15 cellular contexts compared by ENCODE assay signal in genomic region chr21:25171438-25171837, GRCh38.
DNase-seq lines count a peak whose midpoint lies in the region; ATAC-seq, FAIRE-seq and TF ChIP-seq lines count a peak whose summit lies in the region.
"Had no signal": no experiment of that assay in that cellular context is flagged by ENCODE, and none has a peak within 500 bp of the region (broad histone marks: within the 10 kb centered on the region; RNA-seq: fewer than 3 reads in every experiment).

No MANE protein-coding gene starts in this region.

- BruUV-seq in MCF 10A (replicated peaks; lab: Mats Ljungman, UMichigan), result no TSS peak

- peaks cover 10% of the 10 kb centered on the region for H3K9me3 Mint-ChIP-seq in MCF 10A (ENCODE audit: unreplicated experiment)
- peaks cover 18% of the 10 kb centered on the region for H3K9me3 Mint-ChIP-seq in astrocyte (ENCODE audit: unreplicated experiment)

- POLR2A ChIA-PET in MCF 10A (lab: Yijun Ruan, JAX), result no interaction called here

- CTCF ChIA-PET in MCF 10A (lab: Yijun Ruan, JAX), result no interaction called here

- peak overlapping the region; percentile 33 for H3K4me2 ChIP-seq in astrocyte (ENCODE audit: low read length)

- no peaks in the 10 kb centered on the region for H3K4me1 ChIP-seq in breast epithelium
- H3K4me1 ChIP-seq in astrocyte (ENCODE audit: insufficient read depth, low read length), result no peaks in the 10 kb centered on the region
- H3K4me1 ChIP-seq in vagina, result no peaks in the 10 kb centered on the region
- H3K4me1 ChIP-seq: foreskin keratinocyte, testis had no signal

- no peaks in the 10 kb centered on the region for H3K27me3 ChIP-seq in breast epithelium
- no peaks in the 10 kb centered on the region for H3K27me3 ChIP-seq in astrocyte (ENCODE audit: insufficient read depth, low read length)
- no peaks in the 10 kb centered on the region for H3K27me3 ChIP-seq in vagina
- H3K27me3 ChIP-seq: foreskin keratinocyte, testis had no signal

- H3K9ac ChIP-seq in astrocyte (ENCODE audit: low read length), result no peak overlapping the region

- FAIRE-seq in astrocyte (lab: Jason Lieb, UNC) (no peak), urothelium cell line (lab: Jason Lieb, UNC) (no peak)

- H3K9me3 ChIP-seq in breast epithelium (peaks cover 9 to 19% of the 10 kb centered on the region in 2 donors), astrocyte (ENCODE audit: insufficient read depth, low read depth, low read length) (peaks cover 5% of the 10 kb centered on the region), vagina (no peaks in the 10 kb centered on the region)
- H3K9me3 ChIP-seq: testis had no signal

- H3K36me3 ChIP-seq in breast epithelium (no peaks in the 10 kb centered on the region), astrocyte (ENCODE audit: insufficient read depth, low read length) (no peaks in the 10 kb centered on the region), vagina (no peaks in the 10 kb centered on the region)

- H3K36me3 Mint-ChIP-seq in MCF 10A (ENCODE audit: insufficient read depth, unreplicated experiment), result peaks cover 6% of the 10 kb centered on the region
- no peaks in the 10 kb centered on the region for H3K36me3 Mint-ChIP-seq in astrocyte (ENCODE audit: low read depth, unreplicated experiment)

- H4K20me1 ChIP-seq in astrocyte (ENCODE audit: insufficient read depth, low read length), result no peaks in the 10 kb centered on the region

- intact Hi-C loops in MCF 10A (cut with micrococcal nuclease) (no loop called here), breast epithelium (cut with DNase I; ENCODE audit: low total_unique reads) (loop anchor here (5.0 kb wide), 1 partner anchor 1614 kb away; no protein-coding TSS in a partner anchor), vagina (cut with DNase I) (no loop called here)

- H2AFZ ChIP-seq in astrocyte (ENCODE audit: low read depth, low read length), result no peak overlapping the region

- H3K27me3 Mint-ChIP-seq in MCF 10A (ENCODE audit: insufficient read depth, unreplicated experiment), result no peaks in the 10 kb centered on the region
- H3K27me3 Mint-ChIP-seq in astrocyte (ENCODE audit: low read depth, unreplicated experiment), result no peaks in the 10 kb centered on the region

- TF ChIP-seq POLR2A in breast epithelium (IDR thresholded peaks at IDR 0.05) (no peak), vagina (IDR thresholded peaks at IDR 0.05) (no peak)

- no peaks in the 10 kb centered on the region for H3K79me2 ChIP-seq in astrocyte (ENCODE audit: insufficient read depth, low read length)

- no peak overlapping the region for H3K4me3 ChIP-seq in breast epithelium
- no peak overlapping the region for H3K4me3 ChIP-seq in astrocyte (ENCODE audit: insufficient read depth, low read depth, low read length)
- no peak overlapping the region for H3K4me3 ChIP-seq in vagina
- H3K4me3 ChIP-seq: testis had no signal

- peak; percentile 84 for DNase-seq in MCF 10A (ENCODE audit: unreplicated experiment)
- DNase-seq in breast epithelium (ENCODE audit: low spot score in 2 of 2), result no peak
- DNase-seq in NOMO-1 treated with DMSO at 0.1 percent for 48 hours (lab: John Stamatoyannopoulos, UW; ENCODE audit: unreplicated experiment), result peak; percentile 95
- peak; percentile 77 for DNase-seq in astrocyte (ENCODE audit: low read depth)
- DNase-seq in urothelium cell line (ENCODE audit: low spot score), result peak; percentile 41
- no peak for DNase-seq in left lobe of liver (ENCODE audit: low spot score)
- DNase-seq in vagina (ENCODE audit: extremely low spot score in 2 of 2), result no peak
- DNase-seq: activated CD4-positive, alpha-beta T cell treated with anti-CD3 and anti-CD28 coated beads, Interleukin-2, amount 50 U/mL, for 4 hours; amygdala; dermis blood vessel endothelial cell; foreskin keratinocyte; midbrain; NCI-H2171; testis had no signal

- H3K27ac ChIP-seq in breast epithelium (no peak overlapping the region), astrocyte (ENCODE audit: low read depth, low read length) (no peak overlapping the region), vagina (no peak overlapping the region)
- H3K27ac ChIP-seq: foreskin keratinocyte, testis had no signal

- H3K4me3 Mint-ChIP-seq in MCF 10A (ENCODE audit: unreplicated experiment) (no peak overlapping the region), astrocyte (ENCODE audit: unreplicated experiment) (no peak overlapping the region)

- H3K27ac Mint-ChIP-seq in MCF 10A (ENCODE audit: low read depth, unreplicated experiment) (no peak overlapping the region), astrocyte (ENCODE audit: unreplicated experiment) (no peak overlapping the region)

- TF ChIP-seq CTCF in MCF 10A (IDR thresholded peaks at IDR 0.05; ENCODE audit: unreplicated experiment), result no peak
- TF ChIP-seq CTCF in breast epithelium (IDR thresholded peaks at IDR 0.05), result no peak
- no peak for TF ChIP-seq CTCF in astrocyte (IDR thresholded peaks at IDR 0.05; ENCODE audit: insufficient read depth, low read depth, low read length)
- no peak for TF ChIP-seq CTCF in vagina (IDR thresholded peaks at IDR 0.05)

- ATAC-seq in GM18519 (IDR thresholded peaks at IDR 0.05; ENCODE audit: low FRiP score, unreplicated experiment) (no peak), left lobe of liver (no peak)
- ATAC-seq: foreskin keratinocyte had no signal

- H3K4me1 Mint-ChIP-seq in MCF 10A (ENCODE audit: insufficient read depth, unreplicated experiment) (peaks cover 26% of the 10 kb centered on the region), astrocyte (ENCODE audit: low read depth, unreplicated experiment) (no peaks in the 10 kb centered on the region)

Comparison
In these comparisons a context has a peak if more than half of its experiments do, and no peak if none do; other contexts are left out.
1. DNase-seq: peak in MCF 10A (single experiment), NOMO-1 treated with DMSO at 0.1 percent for 48 hours (single experiment), astrocyte (single experiment) and urothelium cell line (single experiment); none in breast epithelium (0 of 2), left lobe of liver (single experiment) and vagina (0 of 2).